8 cellular contexts compared by ENCODE assay signal in genomic region chr1:108533351-108534083, GRCh38. TPM values are rescaled to one million over a fixed set of nuclear protein-coding genes. Genes with fewer than 3 reads are reported as not detected.
DNase-seq lines count a peak whose midpoint lies in the region; ATAC-seq and TF ChIP-seq lines count a peak whose summit lies in the region.

No MANE protein-coding gene starts in this region.

- H3K36me3 ChIP-seq in H7 (replicated peaks; ENCODE audit: control insufficient read depth, insufficient read depth, low read length) (no peaks in the 10 kb centered on the region), OCI-LY3 (replicated peaks; ENCODE audit: low read depth, low read length) (no peaks in the 10 kb centered on the region), mucosa of descending colon (ENCODE audit: low read depth) (no peaks in the 10 kb centered on the region), psoas muscle (ENCODE audit: insufficient read depth in 1 of 2, low read depth in 1 of 2) (no peaks in the 10 kb centered on the region)

- TF ChIP-seq CTCF in OCI-LY3 (IDR thresholded peaks at IDR 0.05; ENCODE audit: low read depth, low read length) (no peak), mucosa of descending colon (IDR thresholded peaks at IDR 0.05) (no peak), psoas muscle (IDR thresholded peaks at IDR 0.05) (no peak)

- H3K4me3 ChIP-seq in H7 (ENCODE audit: insufficient read depth, low read depth, low read length), result no peak overlapping the region
- H3K4me3 ChIP-seq in OCI-LY3 (ENCODE audit: low read length), result peak overlapping the region; percentile 6; the same call in 1 of the 2 replicates
- no peak overlapping the region for H3K4me3 ChIP-seq in mucosa of descending colon
- H3K4me3 ChIP-seq in psoas muscle, result no peak overlapping the region

- peak overlapping the region; percentile 53 for H3K27ac ChIP-seq in OCI-LY3 (ENCODE audit: low read length)
- no peak overlapping the region for H3K27ac ChIP-seq in psoas muscle

- H3K4me1 ChIP-seq in OCI-LY3 (ENCODE audit: low read length) (peaks cover 15% of the 10 kb centered on the region; the same call in 1 of the 2 replicates), mucosa of descending colon (ENCODE audit: low read depth) (no peaks in the 10 kb centered on the region), psoas muscle (no peaks in the 10 kb centered on the region)

- H3K9ac ChIP-seq in OCI-LY3 (ENCODE audit: low read length), result no peak overlapping the region; the same call in 1 of the 2 replicates

- WGBS in psoas muscle, 3 donors, result 58 to 66% (median 60%) methylated on average over 10 of the region's 10 CpGs

- H3K9me3 ChIP-seq in OCI-LY3 (ENCODE audit: insufficient read depth, low read length) (no peaks in the 10 kb centered on the region), mucosa of descending colon (no peaks in the 10 kb centered on the region), psoas muscle (no peaks in the 10 kb centered on the region)

- intact Hi-C loops in mucosa of descending colon (cut with DNase I, micrococcal nuclease), result no loop called here
- intact Hi-C loops in psoas muscle (cut with DNase I), result no loop called here
- intact Hi-C loops in posterior cingulate gyrus (cut with DNase I), result no loop called here
- intact Hi-C loops in Right ventricle myocardium superior (cut with DNase I), result no loop called here

- no peaks in the 10 kb centered on the region for H4K20me1 ChIP-seq in OCI-LY3 (ENCODE audit: insufficient read depth, low read length)

- peak overlapping the region; percentile 70 for H2AFZ ChIP-seq in OCI-LY3 (ENCODE audit: low read depth, low read length)

- peak overlapping the region; percentile 39 for H3K4me2 ChIP-seq in OCI-LY3 (ENCODE audit: low read length)

- H3K27me3 ChIP-seq in H7 (ENCODE audit: control insufficient read depth, insufficient read depth, low read length), result no peaks in the 10 kb centered on the region
- no peaks in the 10 kb centered on the region for H3K27me3 ChIP-seq in OCI-LY3 (ENCODE audit: low read depth, low read length)
- no peaks in the 10 kb centered on the region for H3K27me3 ChIP-seq in psoas muscle (ENCODE audit: insufficient read depth in 3 of 3, low read length in 2 of 3)

- ATAC-seq in GM18858 (IDR thresholded peaks at IDR 0.05; ENCODE audit: unreplicated experiment), result peak; percentile 45
- peak; percentile 72 for ATAC-seq in mucosa of descending colon
- no peak for ATAC-seq in psoas muscle
- no peak for ATAC-seq in Right ventricle myocardium superior (ENCODE audit: poor library complexity)
- ATAC-seq in activated CD4-positive, CD25-positive, alpha-beta regulatory T cell treated with anti-CD3 and anti-CD28 coated beads, Interleukin-2, amount 50 U/mL, for 24 hours, result no peak

- H3K79me2 ChIP-seq in OCI-LY3 (ENCODE audit: low read length), result no peaks in the 10 kb centered on the region

- DNase-seq in H7, result peak; percentile 13
- DNase-seq in mucosa of descending colon, result peak; percentile 26 to 37 (median 29)
- DNase-seq in psoas muscle, result no peak
- no peak for DNase-seq in posterior cingulate gyrus
- DNase-seq in Right ventricle myocardium superior, result no peak

RNA-seq across cellular contexts. Expression of gene EEIG2, which starts 26.4 kb away (rescaled TPM):
- 25.1 and 39.6 TPM in 2 replicates for total RNA-seq in H7 (2014; rRNA removed; shearing (Covaris generic))
- total RNA-seq in mucosa of descending colon (10 to 100 TPM; 21.4 to 32.7 (median 29.5) TPM), psoas muscle (1 to 10 TPM in 3 of 4 donors, under 1 TPM in 1; 0.90 to 2.1 (median 1.3) TPM), Right ventricle myocardium superior (5.1 TPM)
- polyA plus RNA-seq in psoas muscle, result 1 to 10 TPM in 1 of 3 donors, under 1 TPM in 2; 0.51 to 1.5 (median 0.53) TPM

Comparison
In these comparisons a context has a peak if more than half of its experiments do, and no peak if none do; other contexts are left out.
1. ATAC-seq: peak in GM18858 (single experiment) and mucosa of descending colon (single experiment); none in psoas muscle (0 of 4), Right ventricle myocardium superior (single experiment) and activated CD4-positive, CD25-positive, alpha-beta regulatory T cell treated with anti-CD3 and anti-CD28 coated beads, Interleukin-2, amount 50 U/mL, for 24 hours (0 of 2).
2. DNase-seq: peak in H7 (single experiment) and mucosa of descending colon (3 of 3); none in psoas muscle (0 of 2), posterior cingulate gyrus (0 of 10) and Right ventricle myocardium superior (single experiment).